ENCODE assay signal across 21 cellular contexts in genomic region chr4:77036206-77036605, GRCh38. TPM values are rescaled to one million over a fixed set of nuclear protein-coding genes. Genes with fewer than 3 reads are reported as not detected.
A peak's percentile ranks its signal among the peaks of the same experiment; 100 is the strongest.
DNase-seq lines count a peak whose midpoint lies in the region; ATAC-seq and TF ChIP-seq lines count a peak whose summit lies in the region.
"Had no signal": no experiment of that assay in that cellular context is flagged by ENCODE, and none has a peak within 500 bp of the region (broad histone marks: within the 10 kb centered on the region; RNA-seq: fewer than 3 reads in every experiment).

No MANE protein-coding gene starts in this region.

- no peak overlapping the region; the same call in 1 of the 2 replicates for H3K4ac ChIP-seq in IMR-90 (ENCODE audit: low read depth, low read length)
- no peak overlapping the region for H3K4ac ChIP-seq in mesenchymal stem cell (ENCODE audit: low read depth in 1 of 2, low read length in 2 of 2)

- H3K27me3 ChIP-seq in IMR-90 (ENCODE audit: control insufficient read depth, insufficient read depth, low read length) (no peaks in the 10 kb centered on the region), mesenchymal stem cell (ENCODE audit: control insufficient read depth in 1 of 2, insufficient read depth in 1 of 2, low read length in 2 of 2) (no peaks in the 10 kb centered on the region)
- H3K27me3 ChIP-seq: gastrocnemius medialis had no signal

- CTCF ChIA-PET in AG04449 (lab: Yijun Ruan, JAX), result interaction anchor here (0.7 to 2.3 kb wide), 3 partner anchors 10 to 531 kb away, joined by 3 to 14 read pairs (median 4); no protein-coding TSS in a partner anchor
- CTCF ChIA-PET in IMR-90 (lab: Yijun Ruan, JAX), result no interaction called here

- dilution Hi-C loops in IMR-90 (cut with HindIII; ENCODE audit: low sequenced_read_pairs, unreplicated experiment), result no loop called here

- H3K4me2 ChIP-seq in IMR-90 (ENCODE audit: low read depth, low read length) (peak overlapping the region; percentile 33; the same call in 1 of the 2 replicates), mesenchymal stem cell (ENCODE audit: low read length, poor library complexity, severe bottlenecking) (no peak overlapping the region)

- H3K4me3 Mint-ChIP-seq in chondrocyte (ENCODE audit: unreplicated experiment) (no peak overlapping the region), endothelial cell (ENCODE audit: unreplicated experiment) (no peak overlapping the region)
- H3K4me3 Mint-ChIP-seq: activated naive CD4-positive, alpha-beta T cell treated with anti-CD3 and anti-CD28 coated beads for 36 hours; natural killer cell; stimulated activated naive CD8-positive, alpha-beta T cell treated with anti-CD3 and anti-CD28 coated beads, Interleukin-15, Interleukin-2, amounts not matched to agents 100 ng/mL and 50 ng/mL, for 24 hours had no signal

- H4K8ac ChIP-seq in IMR-90 (ENCODE audit: low read depth in 2 of 2, low read length in 2 of 2), result peak overlapping the region in 1 of 2 experiments; percentile 39; a peak in 1 of 4 replicates
- no peak overlapping the region for H4K8ac ChIP-seq in mesenchymal stem cell (ENCODE audit: low read length)

- H3K9me3 ChIP-seq in IMR-90 (ENCODE audit: control insufficient read depth, insufficient read depth, low read length) (no peaks in the 10 kb centered on the region), mesenchymal stem cell (ENCODE audit: control insufficient read depth, low read length) (no peaks in the 10 kb centered on the region)
- H3K9me3 ChIP-seq: Caco-2, gastrocnemius medialis, lower lobe of right lung, prostate gland had no signal

- H3K4me1 Mint-ChIP-seq in chondrocyte (ENCODE audit: low read depth) (peaks cover 89% of the 10 kb centered on the region), endothelial cell (ENCODE audit: unreplicated experiment) (no peaks in the 10 kb centered on the region)

- no peak for TF ChIP-seq RAD21 in IMR-90 (IDR thresholded peaks at IDR 0.05; ENCODE audit: low read length)

- H4K91ac ChIP-seq in IMR-90 (ENCODE audit: insufficient read depth, low read depth, low read length) (no peak overlapping the region), mesenchymal stem cell (ENCODE audit: low read length) (no peak overlapping the region)

- ATAC-seq in IMR-90 (ENCODE audit: low read depth), result peak; percentile 78
- no peak for ATAC-seq in GM18870 (IDR thresholded peaks at IDR 0.05; ENCODE audit: unreplicated experiment)
- no peak for ATAC-seq in HG03442 (IDR thresholded peaks at IDR 0.05; ENCODE audit: unreplicated experiment)
- no peak for ATAC-seq in HG03457 (IDR thresholded peaks at IDR 0.05; ENCODE audit: unreplicated experiment)
- ATAC-seq: gastrocnemius medialis, lower lobe of right lung, natural killer cell had no signal

- H2AK5ac ChIP-seq in IMR-90 (ENCODE audit: low read depth, low read length) (no peak overlapping the region), mesenchymal stem cell (ENCODE audit: low read length, severe bottlenecking) (no peak overlapping the region)

- H3K56ac ChIP-seq in IMR-90 (ENCODE audit: extremely low read depth, insufficient read depth, low read length), result peak overlapping the region; percentile 27; the same call in 1 of the 2 replicates

- no peak for TF ChIP-seq POLR2A in IMR-90 (IDR thresholded peaks at IDR 0.05; ENCODE audit: low read depth, low read length)

- no peak overlapping the region for H2BK15ac ChIP-seq in IMR-90 (ENCODE audit: low read depth, low read length)
- no peak overlapping the region for H2BK15ac ChIP-seq in mesenchymal stem cell (ENCODE audit: low read depth, poor library complexity, severe bottlenecking)

- H3K14ac ChIP-seq in IMR-90 (replicated peaks; ENCODE audit: low read depth, low read length), result no peak overlapping the region
- H3K14ac ChIP-seq in mesenchymal stem cell (ENCODE audit: low read length in 2 of 2), result no peak overlapping the region

- H3K36me3 ChIP-seq in IMR-90 (ENCODE audit: control insufficient read depth, insufficient read depth, low read length) (peaks cover 45% of the 10 kb centered on the region), mesenchymal stem cell (ENCODE audit: control insufficient read depth in 1 of 2, insufficient read depth in 2 of 2, low read depth in 1 of 2, low read length in 2 of 2) (peaks cover 17 to 72% of the 10 kb centered on the region in 2 experiments)
- H3K36me3 ChIP-seq: prostate gland had no signal

- no TSS peak for BruUV-seq in IMR-90 (replicated peaks; lab: Mats Ljungman, UMichigan)

- H3K23ac ChIP-seq in IMR-90 (ENCODE audit: low read depth, low read length) (peak overlapping the region; percentile 31; the same call in 1 of the 2 replicates), mesenchymal stem cell (ENCODE audit: low read length in 2 of 2) (no peak overlapping the region)

- WGBS in IMR-90 (ENCODE audit: extremely low coverage in 2 of 2, insufficient read length in 1 of 2), 2 experiments, result no CpG with 5 or more reads among the region's 2 CpGs
- WGBS in mesenchymal stem cell, result no CpG with 5 or more reads among the region's 2 CpGs

- H2BK120ac ChIP-seq in IMR-90 (ENCODE audit: low read depth, low read length) (peak overlapping the region; percentile 63; the same call in 1 of the 2 replicates), mesenchymal stem cell (ENCODE audit: low read depth, low read length) (no peak overlapping the region)

- no peak overlapping the region for H2BK20ac ChIP-seq in IMR-90 (ENCODE audit: low read depth, low read length)

- H4K5ac ChIP-seq in IMR-90 (ENCODE audit: low read depth, low read length), result no peak overlapping the region; the same call in 1 of the 2 replicates

- H3K9me1 ChIP-seq in IMR-90 (ENCODE audit: insufficient read depth, low read length), result peaks cover 17% of the 10 kb centered on the region

- intact Hi-C loops in IMR-90 (cut with micrococcal nuclease), result loop anchor here (1.0 to 5.0 kb wide), 3 partner anchors 49 to 284 kb away; no protein-coding TSS in a partner anchor

- DNase-seq in AG04449 (ENCODE audit: low read depth, low spot score) (peak; percentile 88), IMR-90 (peak; percentile 94), chondrocyte (ENCODE audit: low spot score) (no peak), mesenchymal stem cell (peak; percentile 77), endothelial cell (ENCODE audit: low spot score) (no peak)
- DNase-seq: activated CD4-positive, alpha-beta T cell treated with anti-CD3 and anti-CD28 coated beads for 1 hour; activated CD8-positive, alpha-beta memory T cell treated with anti-CD3 and anti-CD28 coated beads, Interleukin-2, amount 50 U/mL, for 4 hours; activated naive CD4-positive, alpha-beta T cell treated with anti-CD3 and anti-CD28 coated beads for 36 hours; Caco-2; effector CD8-positive, alpha-beta T cell; gastrocnemius medialis; Karpas-422; lower lobe of right lung; natural killer cell; NCI-H1694 treated with DMSO at 0.1 percent for 48 hours; Right ventricle myocardium superior had no signal

- H4K20me1 ChIP-seq in IMR-90 (ENCODE audit: insufficient read depth, low read length), result no peaks in the 10 kb centered on the region; the same call in 1 of the 2 replicates

- H3K9ac ChIP-seq in IMR-90 (ENCODE audit: low read depth, low read length), result peak overlapping the region; percentile 4; the same call in 1 of the 2 replicates
- peak overlapping the region; percentile 44 for H3K9ac ChIP-seq in mesenchymal stem cell (ENCODE audit: low read length)

- H3K27me3 Mint-ChIP-seq in chondrocyte (ENCODE audit: low read depth), result no peaks in the 10 kb centered on the region
- H3K27me3 Mint-ChIP-seq in endothelial cell (ENCODE audit: unreplicated experiment), result no peaks in the 10 kb centered on the region
- H3K27me3 Mint-ChIP-seq: stimulated activated naive CD8-positive, alpha-beta T cell treated with anti-CD3 and anti-CD28 coated beads, Interleukin-15, Interleukin-2, amounts not matched to agents 100 ng/mL and 50 ng/mL, for 24 hours had no signal

- H3K18ac ChIP-seq in IMR-90 (ENCODE audit: low read depth, low read length) (peak overlapping the region; percentile 10; the same call in 1 of the 2 replicates), mesenchymal stem cell (ENCODE audit: low read depth in 1 of 2, low read length in 2 of 2) (no peak overlapping the region)

- peak overlapping the region; percentile 36; the same call in 1 of the 2 replicates for H3K27ac ChIP-seq in IMR-90 (ENCODE audit: insufficient read depth, low read length)
- peak overlapping the region; percentile 65 for H3K27ac ChIP-seq in mesenchymal stem cell (ENCODE audit: low read length, poor library complexity, severe bottlenecking)
- H3K27ac ChIP-seq: gastrocnemius medialis, lower lobe of right lung, prostate gland had no signal

- H3K27ac Mint-ChIP-seq in chondrocyte (ENCODE audit: unreplicated experiment), result peak overlapping the region; percentile 85
- no peak overlapping the region for H3K27ac Mint-ChIP-seq in endothelial cell (ENCODE audit: unreplicated experiment)
- H3K27ac Mint-ChIP-seq: activated naive CD4-positive, alpha-beta T cell treated with anti-CD3 and anti-CD28 coated beads for 36 hours; natural killer cell; stimulated activated naive CD8-positive, alpha-beta T cell treated with anti-CD3 and anti-CD28 coated beads, Interleukin-15, Interleukin-2, amounts not matched to agents 100 ng/mL and 50 ng/mL, for 24 hours had no signal

- H2AFZ ChIP-seq in IMR-90 (replicated peaks; ENCODE audit: low read length, poor library complexity) (no peak overlapping the region), mesenchymal stem cell (ENCODE audit: low read depth, low read length) (no peak overlapping the region)

- TF ChIP-seq CTCF in AG04449 (IDR thresholded peaks at IDR 0.05; ENCODE audit: insufficient read depth, low read length, missing control alignments) (no peak), IMR-90 (conservative IDR thresholded peaks at IDR 0.05; ENCODE audit: low read depth, low read length) (no peak), chondrocyte (IDR thresholded peaks at IDR 0.05) (no peak), endothelial cell (IDR thresholded peaks at IDR 0.05; ENCODE audit: unreplicated experiment) (no peak)

- no peak overlapping the region for H2AK9ac ChIP-seq in IMR-90 (replicated peaks; ENCODE audit: low read depth, low read length, poor library complexity)

- no peak overlapping the region for H2BK12ac ChIP-seq in mesenchymal stem cell (ENCODE audit: low read length in 2 of 2)

- H3K4me1 ChIP-seq in IMR-90 (ENCODE audit: control insufficient read depth, insufficient read depth, low read length), result peaks cover 27% of the 10 kb centered on the region
- no peaks in the 10 kb centered on the region for H3K4me1 ChIP-seq in mesenchymal stem cell (ENCODE audit: control insufficient read depth, insufficient read depth, low read depth, low read length)
- H3K4me1 ChIP-seq: gastrocnemius medialis, prostate gland had no signal

- H3K36me3 Mint-ChIP-seq in chondrocyte (ENCODE audit: low read depth) (peaks cover 55% of the 10 kb centered on the region), endothelial cell (ENCODE audit: low read depth, unreplicated experiment) (peaks cover 28% of the 10 kb centered on the region)

- peak overlapping the region; percentile 91 for H2BK5ac ChIP-seq in IMR-90 (ENCODE audit: low read depth, low read length, poor library complexity, severe bottlenecking)
- H2BK5ac ChIP-seq in mesenchymal stem cell (ENCODE audit: low read depth, low read length, poor library complexity, severe bottlenecking), result no peak overlapping the region

- H3K4me3 ChIP-seq in AG04449 (ENCODE audit: low read depth, low read length) (no peak overlapping the region), IMR-90 (ENCODE audit: insufficient read depth, low read depth, low read length) (no peak overlapping the region), mesenchymal stem cell (ENCODE audit: insufficient read depth in 1 of 2, low read depth in 1 of 2, low read length in 2 of 2) (no peak overlapping the region)
- H3K4me3 ChIP-seq: gastrocnemius medialis, lower lobe of right lung, prostate gland had no signal

- peaks cover 30 to 69% of the 10 kb centered on the region in 2 experiments for H3K79me1 ChIP-seq in IMR-90 (ENCODE audit: low read depth in 1 of 2, low read length in 2 of 2)
- peaks cover 6% of the 10 kb centered on the region for H3K79me1 ChIP-seq in mesenchymal stem cell (replicated peaks; ENCODE audit: low read length, poor library complexity, severe bottlenecking)

- in situ Hi-C loops in IMR-90 (cut with MboI; ENCODE audit: low sequenced_read_pairs), result no loop called here

- no peaks in the 10 kb centered on the region for H3K9me3 Mint-ChIP-seq in chondrocyte (ENCODE audit: low read depth)
- no peaks in the 10 kb centered on the region for H3K9me3 Mint-ChIP-seq in endothelial cell (ENCODE audit: unreplicated experiment)
- H3K9me3 Mint-ChIP-seq: activated naive CD4-positive, alpha-beta T cell treated with anti-CD3 and anti-CD28 coated beads for 36 hours; natural killer cell; stimulated activated naive CD8-positive, alpha-beta T cell treated with anti-CD3 and anti-CD28 coated beads, Interleukin-15, Interleukin-2, amounts not matched to agents 100 ng/mL and 50 ng/mL, for 24 hours had no signal

- POLR2A ChIA-PET in AG04449 (lab: Yijun Ruan, JAX), result interaction anchor here (0.7 to 2.3 kb wide), 4 partner anchors 13 to 298 kb away, joined by 3 to 8 read pairs (median 4); partner anchors contain the start of gene SEPTIN11
- POLR2A ChIA-PET in IMR-90 (lab: Charles Lee; ENCODE audit: unreplicated experiment), result no interaction called here

RNA-seq across cellular contexts. Expression of gene CCNI, which starts 39.6 kb away (rescaled TPM):
- total RNA-seq in IMR-90 (2012; rRNA removed) (98.6 and 100 TPM in 2 replicates), chondrocyte (219 to 224 TPM (median 220 TPM) in 3 replicates), endothelial cell (ENCODE audit: unreplicated experiment) (303 TPM)
- polyA plus RNA-seq in IMR-90 (2012; rRNA removed), result 66.8 and 70.1 TPM in 2 replicates
- 30.2 and 39.5 TPM in 2 replicates for polyA plus RNA-seq in IMR-90 (2012; cell fraction: cytosol; rRNA removed)
- polyA plus RNA-seq in IMR-90 (2012; cell fraction: nucleus; rRNA removed; ENCODE audit: low replicate concordance), result 11.4 and 41.8 TPM in 2 replicates
- 206 TPM for polyA plus RNA-seq in mesenchymal stem cell (2013, experiment 1 of 2)
- 214 TPM for polyA plus RNA-seq in mesenchymal stem cell (2013, experiment 2 of 2)

Comparison
In these comparisons a context has a peak if more than half of its experiments do, and no peak if none do; other contexts are left out.
1. DNase-seq: peak in AG04449 (single experiment), IMR-90 (single experiment) and mesenchymal stem cell (single experiment); none in chondrocyte (single experiment) and endothelial cell (single experiment).